24 cellular contexts compared by ENCODE assay signal in the genomic region with DNA sequence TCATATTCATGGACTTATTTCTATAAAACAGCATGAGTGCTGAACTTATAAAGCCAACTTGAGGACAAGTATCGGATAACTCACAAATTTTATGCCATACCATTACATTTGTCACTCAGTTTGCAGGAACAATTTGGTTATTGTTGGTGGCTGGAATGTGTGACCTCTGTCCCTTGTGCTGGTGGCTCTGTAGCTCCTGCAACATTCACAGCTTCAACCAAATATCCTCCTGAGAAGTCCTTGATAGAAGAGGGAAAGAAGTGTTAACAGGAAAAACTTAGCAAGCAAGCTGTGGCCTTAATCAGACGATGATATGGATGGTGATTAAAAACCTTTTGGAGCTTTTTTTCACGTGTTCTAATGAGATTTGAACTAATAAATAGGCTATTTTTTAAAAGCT.
DNase-seq lines count a peak whose midpoint lies in the region; ATAC-seq, FAIRE-seq and TF ChIP-seq lines count a peak whose summit lies in the region.
"Had no signal": no experiment of that assay in that cellular context is flagged by ENCODE, and none has a peak within 500 bp of the region (broad histone marks: within the 10 kb centered on the region; RNA-seq: fewer than 3 reads in every experiment).

No MANE protein-coding gene starts in this region.

- no peak overlapping the region for H3K4ac ChIP-seq in IMR-90 (ENCODE audit: low read depth, low read length)

- no peak for TF ChIP-seq EP300 in HepG2 (IDR thresholded peaks at IDR 0.05; ENCODE audit: low read depth in 2 of 2, low read length in 2 of 2)
- TF ChIP-seq EP300 in HepG2 (CRISPR knock-in tag; IDR thresholded peaks at IDR 0.05; ENCODE audit: borderline replicate concordance) = no peak

- H3K9me1 ChIP-seq in IMR-90 (ENCODE audit: insufficient read depth, low read length) = peaks cover 5% of the 10 kb centered on the region; the same call in 1 of the 2 replicates

- H3K18ac ChIP-seq in IMR-90 (ENCODE audit: low read depth, low read length) = no peak overlapping the region

- intact Hi-C loops in HepG2 (cut with micrococcal nuclease; ENCODE audit: unreplicated experiment) = no loop called here
- intact Hi-C loops in right lobe of liver (cut with DNase I) = no loop called here
- intact Hi-C loops in IMR-90 (cut with micrococcal nuclease) = no loop called here

- no peaks in the 10 kb centered on the region for H3K79me2 ChIP-seq in HepG2 (ENCODE audit: insufficient read depth, low read length)
- no peaks in the 10 kb centered on the region; the same call in 1 of the 2 replicates for H3K79me2 ChIP-seq in GM23338 (replicated peaks; ENCODE audit: insufficient read depth)

- peaks cover 10% of the 10 kb centered on the region; the same call in 1 of the 2 replicates for H3F3A ChIP-seq in GM23338 (replicated peaks; ENCODE audit: low read depth)

- H3K4me3 ChIP-seq in HepG2 (replicated peaks in 1 of 3; ENCODE audit: insufficient read depth in 1 of 3, low read depth in 2 of 3, low read length in 3 of 3) (no peak overlapping the region), right lobe of liver (no peak overlapping the region), IMR-90 (ENCODE audit: insufficient read depth, low read depth, low read length) (no peak overlapping the region), GM23338 (no peak overlapping the region)
- H3K4me3 ChIP-seq: A549, GM12878, HAP-1 had no signal

- H3K36me3 ChIP-seq in HepG2 (replicated peaks in 1 of 2; ENCODE audit: control insufficient read depth in 1 of 2, insufficient read depth in 2 of 2, low read length in 2 of 2) (peaks cover 3 to 4% of the 10 kb centered on the region in 2 experiments; a peak in 3 of 5 replicates), right lobe of liver (peaks cover 0 to 36% (median 10%) of the 10 kb centered on the region in 4 donors), IMR-90 (ENCODE audit: control insufficient read depth, insufficient read depth, low read length) (peaks cover 8% of the 10 kb centered on the region; the same call in 1 of the 2 replicates), GM23338 (ENCODE audit: insufficient read depth) (peaks cover 10% of the 10 kb centered on the region; the same call in 1 of the 2 replicates)
- H3K36me3 ChIP-seq: HAP-1 had no signal

- H2BK5ac ChIP-seq in IMR-90 (ENCODE audit: low read depth, low read length, poor library complexity, severe bottlenecking) = no peak overlapping the region

- no peak overlapping the region for H2AK5ac ChIP-seq in IMR-90 (ENCODE audit: low read depth, low read length)

- H3K27ac Mint-ChIP-seq in neural crest cell (ENCODE audit: unreplicated experiment) = peak overlapping the region; percentile 44
- peak overlapping the region; percentile 14 for H3K27ac Mint-ChIP-seq in stimulated activated naive B cell treated with anti-CD40 and anti-IgM and Interleukin-4, amounts not matched to agents 10 μg/mL and 1 μg/mL and 100 μg/mL, for 72 hours
- no peak overlapping the region for H3K27ac Mint-ChIP-seq in GM23338
- H3K27ac Mint-ChIP-seq: CD4-positive, alpha-beta memory T cell; HFFc6 had no signal

- H3K9me3 Mint-ChIP-seq in neural crest cell (no peaks in the 10 kb centered on the region), GM23338 (no peaks in the 10 kb centered on the region)
- no peaks in the 10 kb centered on the region for H3K9me3 Mint-ChIP-seq in stimulated activated naive B cell treated with anti-CD40 and anti-IgM and Interleukin-4, amounts not matched to agents 10 μg/mL and 1 μg/mL and 100 μg/mL, for 72 hours
- H3K9me3 Mint-ChIP-seq: CD4-positive, alpha-beta memory T cell; HFFc6 had no signal

- no peak overlapping the region for H2BK15ac ChIP-seq in IMR-90 (ENCODE audit: low read depth, low read length)

- WGBS in HepG2 (ENCODE audit: low lambda C conversion rate) = 80% methylated on average over 3 of the region's 3 CpGs
- 85% methylated on average over 3 of the region's 3 CpGs for WGBS in right lobe of liver (ENCODE audit: insufficient coverage, low coverage, low lambda C conversion rate, missing lambda C conversion rate)
- no CpG with 5 or more reads among the region's 3 CpGs for WGBS in IMR-90 (ENCODE audit: extremely low coverage in 2 of 2, insufficient read length in 1 of 2), 2 experiments

- CTCF ChIA-PET in HepG2 (lab: Yijun Ruan, JAX; ENCODE audit: low intra/inter-chr PET ratio, low total read pairs) = no interaction called here
- CTCF ChIA-PET in IMR-90 (lab: Yijun Ruan, JAX) = interaction anchor here (0.7 kb wide), 1 partner anchor 12 kb away, joined by 4 read pairs; no protein-coding TSS in a partner anchor

- peak; percentile 77 for ATAC-seq in HepG2
- no peak for ATAC-seq in right lobe of liver
- no peak for ATAC-seq in IMR-90 (ENCODE audit: low read depth)
- no peak for ATAC-seq in stimulated activated naive B cell treated with anti-CD40 and anti-IgM and Interleukin-4, amounts not matched to agents 10 μg/mL and 1 μg/mL and 100 μg/mL, for 72 hours (replicated peaks)
- no peak for ATAC-seq in GM23338
- no peak for ATAC-seq in GM18907 (IDR thresholded peaks at IDR 0.05; ENCODE audit: unreplicated experiment)
- no peak for ATAC-seq in HG03469 (IDR thresholded peaks at IDR 0.05; ENCODE audit: unreplicated experiment)
- ATAC-seq: A549 had no signal

- no peak overlapping the region for H3K14ac ChIP-seq in IMR-90 (replicated peaks; ENCODE audit: low read depth, low read length)

- H3K4me1 ChIP-seq in HepG2 (ENCODE audit: insufficient read depth, low read length) = peaks cover 17% of the 10 kb centered on the region
- H3K4me1 ChIP-seq in right lobe of liver = no peaks in the 10 kb centered on the region
- no peaks in the 10 kb centered on the region for H3K4me1 ChIP-seq in IMR-90 (ENCODE audit: control insufficient read depth, insufficient read depth, low read length)
- no peaks in the 10 kb centered on the region for H3K4me1 ChIP-seq in GM23338 (ENCODE audit: insufficient read depth)
- H3K4me1 ChIP-seq: A549, HAP-1 had no signal

- no peak overlapping the region for H2BK20ac ChIP-seq in IMR-90 (ENCODE audit: low read depth, low read length)

- TF ChIP-seq RAD21 in HepG2 (CRISPR knock-in tag; IDR thresholded peaks at IDR 0.05) (no peak), IMR-90 (IDR thresholded peaks at IDR 0.05; ENCODE audit: low read length) (no peak)

- H3K4me2 ChIP-seq in HepG2 (ENCODE audit: low read depth, low read length) (no peak overlapping the region), IMR-90 (ENCODE audit: low read depth, low read length) (no peak overlapping the region), GM23338 (no peak overlapping the region)
- H3K4me2 ChIP-seq: A549 had no signal

- H3K4me1 Mint-ChIP-seq in neural crest cell = peaks cover 8% of the 10 kb centered on the region
- peaks cover 6 to 17% of the 10 kb centered on the region in 2 donors for H3K4me1 Mint-ChIP-seq in stimulated activated naive B cell treated with anti-CD40 and anti-IgM and Interleukin-4, amounts not matched to agents 10 μg/mL and 1 μg/mL and 100 μg/mL, for 72 hours
- 0 out of 3 replicates have a peak, but pooled peaks cover 3% of the 10 kb centered on the region for H3K4me1 Mint-ChIP-seq in GM23338
- H3K4me1 Mint-ChIP-seq: CD4-positive, alpha-beta memory T cell had no signal

- TF ChIP-seq POLR2A in HepG2 (IDR thresholded peaks at IDR 0.05; ENCODE audit: insufficient read depth in 1 of 2, low read depth in 2 of 2, low read length in 2 of 2) = no peak
- TF ChIP-seq POLR2A in right lobe of liver (IDR thresholded peaks at IDR 0.05) = no peak
- no peak for TF ChIP-seq POLR2A in IMR-90 (IDR thresholded peaks at IDR 0.05; ENCODE audit: low read depth, low read length)

- TF ChIP-seq CTCF in HepG2 (CRISPR knock-in tag; IDR thresholded peaks at IDR 0.05) (no peak), right lobe of liver (IDR thresholded peaks at IDR 0.05) (no peak), IMR-90 (conservative IDR thresholded peaks at IDR 0.05; ENCODE audit: low read depth, low read length) (no peak), neural crest cell (conservative IDR thresholded peaks at IDR 0.05) (no peak), GM23338 (conservative IDR thresholded peaks at IDR 0.05; ENCODE audit: low read depth in 2 of 2) (no peak)

- POLR2A ChIA-PET in HepG2 (lab: Yijun Ruan, JAX) = no interaction called here
- POLR2A ChIA-PET in IMR-90 (lab: Charles Lee; ENCODE audit: unreplicated experiment) = no interaction called here

- no peaks in the 10 kb centered on the region for H3K27me3 Mint-ChIP-seq in neural crest cell (ENCODE audit: low read depth)
- no peaks in the 10 kb centered on the region for H3K27me3 Mint-ChIP-seq in stimulated activated naive B cell treated with anti-CD40 and anti-IgM and Interleukin-4, amounts not matched to agents 10 μg/mL and 1 μg/mL and 100 μg/mL, for 72 hours
- H3K27me3 Mint-ChIP-seq in GM23338 (ENCODE audit: insufficient read depth, low read depth, poor library complexity) = no peaks in the 10 kb centered on the region

- H3K27me3 ChIP-seq in HepG2 (ENCODE audit: control insufficient read depth in 1 of 2, insufficient read depth in 2 of 2, low read length in 2 of 2) = no peaks in the 10 kb centered on the region
- H3K27me3 ChIP-seq in right lobe of liver = no peaks in the 10 kb centered on the region
- H3K27me3 ChIP-seq in IMR-90 (ENCODE audit: control insufficient read depth, insufficient read depth, low read length) = no peaks in the 10 kb centered on the region
- no peaks in the 10 kb centered on the region for H3K27me3 ChIP-seq in GM23338 (ENCODE audit: insufficient read depth)

- DNase-seq in HepG2 (ENCODE audit: low spot score) (peak; percentile 28), right lobe of liver (no peak), IMR-90 (no peak), neural crest cell (ENCODE audit: low read depth, low spot score) (no peak), GM23338 (ENCODE audit: low spot score) (no peak)
- no peak for DNase-seq in stimulated activated naive B cell treated with anti-CD40 and anti-IgM and Interleukin-4, amounts not matched to agents 10 μg/mL and 1 μg/mL and 100 μg/mL, for 72 hours
- DNase-seq: 8988T; ACHN; C1 segment of cervical spinal cord; Calu3; CD4-positive, alpha-beta memory T cell; COR-L47; DMS153; DND-41; GOT3; HFFc6 had no signal

- no peak overlapping the region for H2BK120ac ChIP-seq in IMR-90 (ENCODE audit: low read depth, low read length)

- H2AK9ac ChIP-seq in IMR-90 (replicated peaks; ENCODE audit: low read depth, low read length, poor library complexity) = no peak overlapping the region

- H3K9ac ChIP-seq in HepG2 (ENCODE audit: insufficient read depth, low read depth, low read length) (no peak overlapping the region), IMR-90 (ENCODE audit: low read depth, low read length) (no peak overlapping the region)

- no peak overlapping the region for H4K5ac ChIP-seq in IMR-90 (ENCODE audit: low read depth, low read length)

- BruUV-seq in HepG2 (replicated peaks; lab: Mats Ljungman, UMichigan) = no TSS peak
- BruUV-seq in IMR-90 (replicated peaks; lab: Mats Ljungman, UMichigan) = no TSS peak

- no peak overlapping the region for H3K27ac ChIP-seq in HepG2 (ENCODE audit: extremely low read length, insufficient read depth, low read length)
- no peak overlapping the region for H3K27ac ChIP-seq in right lobe of liver
- H3K27ac ChIP-seq in IMR-90 (ENCODE audit: insufficient read depth, low read length) = no peak overlapping the region
- H3K27ac ChIP-seq in GM23338 (ENCODE audit: low read depth) = no peak overlapping the region
- H3K27ac ChIP-seq: A549 had no signal

- H3K9me2 ChIP-seq in GM23338 (ENCODE audit: insufficient read depth) = no peaks in the 10 kb centered on the region

- H3K9me3 ChIP-seq in HepG2 (ENCODE audit: low read length) = no peaks in the 10 kb centered on the region
- H3K9me3 ChIP-seq in right lobe of liver = no peaks in the 10 kb centered on the region
- H3K9me3 ChIP-seq in IMR-90 (ENCODE audit: control insufficient read depth, insufficient read depth, low read length) = no peaks in the 10 kb centered on the region
- H3K9me3 ChIP-seq: A549, HAP-1 had no signal

- no peak overlapping the region for H4K91ac ChIP-seq in IMR-90 (ENCODE audit: insufficient read depth, low read depth, low read length)

- in situ Hi-C loops in HepG2 (cut with HindIII; ENCODE audit: extremely low pct_ligation_motif_present, low pct_unique_long_range_greater_than_20kb) = no loop called here
- in situ Hi-C loops in IMR-90 (cut with MboI; ENCODE audit: low sequenced_read_pairs) = no loop called here

- H3K23ac ChIP-seq in IMR-90 (ENCODE audit: low read depth, low read length) = 0 out of 2 replicates have a peak overlapping the region, but pooled peaks have one; percentile 16

- no peaks in the 10 kb centered on the region; a peak in 1 of 4 replicates for H3K79me1 ChIP-seq in IMR-90 (ENCODE audit: low read depth in 1 of 2, low read length in 2 of 2)

- peaks cover 21% of the 10 kb centered on the region for H3K36me3 Mint-ChIP-seq in neural crest cell (ENCODE audit: low read depth)
- no peaks in the 10 kb centered on the region for H3K36me3 Mint-ChIP-seq in stimulated activated naive B cell treated with anti-CD40 and anti-IgM and Interleukin-4, amounts not matched to agents 10 μg/mL and 1 μg/mL and 100 μg/mL, for 72 hours
- H3K36me3 Mint-ChIP-seq in GM23338 (ENCODE audit: low read depth) = peaks cover 54% of the 10 kb centered on the region
- H3K36me3 Mint-ChIP-seq: CD4-positive, alpha-beta memory T cell had no signal

- H2AFZ ChIP-seq in HepG2 (ENCODE audit: low read length) = no peak overlapping the region
- no peak overlapping the region for H2AFZ ChIP-seq in IMR-90 (replicated peaks; ENCODE audit: low read length, poor library complexity)
- H2AFZ ChIP-seq in GM23338 = no peak overlapping the region

- H3K4me3 Mint-ChIP-seq in neural crest cell (no peak overlapping the region), GM23338 (no peak overlapping the region)
- H3K4me3 Mint-ChIP-seq in stimulated activated naive B cell treated with anti-CD40 and anti-IgM and Interleukin-4, amounts not matched to agents 10 μg/mL and 1 μg/mL and 100 μg/mL, for 72 hours = no peak overlapping the region
- H3K4me3 Mint-ChIP-seq: CD4-positive, alpha-beta memory T cell; HFFc6 had no signal

- no peak overlapping the region for H4K8ac ChIP-seq in IMR-90 (ENCODE audit: low read depth in 2 of 2, low read length in 2 of 2)

- no peak overlapping the region for H3K56ac ChIP-seq in IMR-90 (ENCODE audit: extremely low read depth, insufficient read depth, low read length)

- dilution Hi-C loops in IMR-90 (cut with HindIII; ENCODE audit: low sequenced_read_pairs, unreplicated experiment) = no loop called here

- no peaks in the 10 kb centered on the region for H4K20me1 ChIP-seq in HepG2 (ENCODE audit: insufficient read depth, low read length)
- no peaks in the 10 kb centered on the region for H4K20me1 ChIP-seq in IMR-90 (ENCODE audit: insufficient read depth, low read length)
- peaks cover 9% of the 10 kb centered on the region for H4K20me1 ChIP-seq in GM23338 (replicated peaks; ENCODE audit: insufficient read depth)

- peak; percentile 15 for FAIRE-seq in HepG2 (lab: Jason Lieb, UNC)
- FAIRE-seq: A549, G401.6, GM12878, GM18507, H54 had no signal
